Comparison of ENCODE assay signal across 15 cellular contexts in genomic region chr1:54328117-54328636, GRCh38.
DNase-seq lines count a peak whose midpoint lies in the region; ATAC-seq, FAIRE-seq and TF ChIP-seq lines count a peak whose summit lies in the region.
"Had no signal": no experiment of that assay in that cellular context is flagged by ENCODE, and none has a peak within 500 bp of the region (broad histone marks: within the 10 kb centered on the region; RNA-seq: fewer than 3 reads in every experiment).

No MANE protein-coding gene starts in this region.

- H3K4me1 ChIP-seq in HepG2 (ENCODE audit: insufficient read depth, low read length) (peaks cover 47% of the 10 kb centered on the region), right lobe of liver (peaks cover 0 to 18% (median 9%) of the 10 kb centered on the region in 4 donors), esophagus (ENCODE audit: control insufficient read depth in 2 of 2, insufficient read depth in 2 of 2, low read length in 1 of 2) (peaks cover 31 to 48% of the 10 kb centered on the region in 2 donors), vagina (peaks cover 99% of the 10 kb centered on the region)

- CTCF ChIA-PET in HepG2 (lab: Yijun Ruan, JAX; ENCODE audit: low intra/inter-chr PET ratio, low total read pairs) = no interaction called here

- no peaks in the 10 kb centered on the region for H3K9me2 ChIP-seq in neural cell (ENCODE audit: insufficient read depth, low read length)

- no peak for ATAC-seq in HepG2
- no peak for ATAC-seq in right lobe of liver
- no peak for ATAC-seq in GM21737 (IDR thresholded peaks at IDR 0.05; ENCODE audit: unreplicated experiment)
- ATAC-seq: T-cell had no signal

- intact Hi-C loops in HepG2 (cut with micrococcal nuclease; ENCODE audit: unreplicated experiment) (no loop called here), right lobe of liver (cut with DNase I) (no loop called here), vagina (cut with DNase I) (loop anchor here (5.0 to 10.0 kb wide), 2 partner anchors 56 to 77 kb away; partner anchors contain the start of gene SSBP3)

- WGBS in HepG2 (ENCODE audit: low lambda C conversion rate) = 95% methylated on average over 9 of the region's 11 CpGs
- no CpG with 5 or more reads among the region's 11 CpGs for WGBS in right lobe of liver (ENCODE audit: insufficient coverage, low coverage, low lambda C conversion rate, missing lambda C conversion rate)
- WGBS in esophagus, 2 donors = 73 to 84% methylated on average over 11 of the region's 11 CpGs

- TF ChIP-seq EP300 in HepG2 (IDR thresholded peaks at IDR 0.05; ENCODE audit: low read depth in 2 of 2, low read length in 2 of 2) (no peak), HepG2 (CRISPR knock-in tag; IDR thresholded peaks at IDR 0.05; ENCODE audit: borderline replicate concordance) (no peak), neural cell (conservative IDR thresholded peaks at IDR 0.05; ENCODE audit: poor library complexity, severe bottlenecking) (no peak)

- H3K27ac ChIP-seq in HepG2 (ENCODE audit: extremely low read length, insufficient read depth, low read length) = no peak overlapping the region
- no peak overlapping the region for H3K27ac ChIP-seq in right lobe of liver
- peak overlapping the region; percentile 39 to 72 for H3K27ac ChIP-seq in esophagus (ENCODE audit: low read depth in 2 of 2, low read length in 1 of 2)
- peak overlapping the region; percentile 73 for H3K27ac ChIP-seq in neural cell (ENCODE audit: low read length)
- peak overlapping the region; percentile 74 for H3K27ac ChIP-seq in vagina

- TF ChIP-seq POLR2A in HepG2 (IDR thresholded peaks at IDR 0.05; ENCODE audit: insufficient read depth in 1 of 2, low read depth in 2 of 2, low read length in 2 of 2) (no peak), right lobe of liver (IDR thresholded peaks at IDR 0.05) (no peak), vagina (IDR thresholded peaks at IDR 0.05) (no peak)

- DNase-seq in HepG2 (ENCODE audit: low spot score) (no peak), right lobe of liver (no peak), vagina (ENCODE audit: extremely low spot score in 2 of 2) (no peak), SIG-M5 treated with dmso at 0.1 percent for 504 hours (lab: John Stamatoyannopoulos, UW; ENCODE audit: unreplicated experiment) (no peak), activated gamma-delta T cell treated with Interleukin-2 at 50 U/mL for 16 hours (no peak)
- DNase-seq: activated CD4-positive, alpha-beta T cell treated with anti-CD3 and anti-CD28 coated beads, Interleukin-2, amount 50 U/mL, for 4 hours; activated naive CD4-positive, alpha-beta T cell treated with anti-CD3 and anti-CD28 coated beads, Interleukin-2, amount 50 U/mL, for 16 hours; DMS53; effector memory CD4-positive, alpha-beta T cell; NCI-H1436; stimulated activated naive CD4-positive, alpha-beta T cell treated with Interleukin-2 at 50 U/mL for 16 hours; T-cell had no signal

- 0 out of 2 replicates have a peak, but pooled peaks cover 5% of the 10 kb centered on the region for H4K20me1 ChIP-seq in HepG2 (ENCODE audit: insufficient read depth, low read length)
- peaks cover 3% of the 10 kb centered on the region for H4K20me1 ChIP-seq in neural cell (ENCODE audit: insufficient read depth)

- TF ChIP-seq CTCF in HepG2 (CRISPR knock-in tag; IDR thresholded peaks at IDR 0.05) (no peak), right lobe of liver (IDR thresholded peaks at IDR 0.05) (no peak), neural cell (IDR thresholded peaks at IDR 0.05; ENCODE audit: poor library complexity, severe bottlenecking) (no peak), vagina (IDR thresholded peaks at IDR 0.05) (no peak)

- in situ Hi-C loops in HepG2 (cut with HindIII; ENCODE audit: extremely low pct_ligation_motif_present, low pct_unique_long_range_greater_than_20kb) = no loop called here

- BruUV-seq in HepG2 (replicated peaks; lab: Mats Ljungman, UMichigan) = no TSS peak

- no peak overlapping the region for H3K9ac ChIP-seq in HepG2 (ENCODE audit: insufficient read depth, low read depth, low read length)
- H3K9ac ChIP-seq in neural cell (ENCODE audit: low read length) = no peak overlapping the region

- H3K79me2 ChIP-seq in HepG2 (ENCODE audit: insufficient read depth, low read length) = peaks cover 11% of the 10 kb centered on the region
- H3K79me2 ChIP-seq in neural cell (replicated peaks; ENCODE audit: insufficient read depth, low read length) = peaks cover 83% of the 10 kb centered on the region

- H3K4me3 ChIP-seq in HepG2 (replicated peaks in 1 of 3; ENCODE audit: insufficient read depth in 1 of 3, low read depth in 2 of 3, low read length in 3 of 3) = no peak overlapping the region
- no peak overlapping the region for H3K4me3 ChIP-seq in right lobe of liver
- H3K4me3 ChIP-seq in esophagus (ENCODE audit: low read depth in 1 of 2, low read length in 2 of 2) = no peak overlapping the region
- peak overlapping the region; percentile 34 for H3K4me3 ChIP-seq in neural cell (ENCODE audit: low read length)
- no peak overlapping the region for H3K4me3 ChIP-seq in vagina

- no peak for FAIRE-seq in HepG2 (lab: Jason Lieb, UNC)

- H2AFZ ChIP-seq in HepG2 (ENCODE audit: low read length) (no peak overlapping the region), neural cell (ENCODE audit: low read depth, low read length) (no peak overlapping the region)

- H3F3A ChIP-seq in neural cell (ENCODE audit: insufficient read depth, low read length, poor library complexity, severe bottlenecking) = peaks cover 3% of the 10 kb centered on the region

- H3K9me3 ChIP-seq in HepG2 (ENCODE audit: low read length) (no peaks in the 10 kb centered on the region), right lobe of liver (no peaks in the 10 kb centered on the region), esophagus (ENCODE audit: control insufficient read depth in 2 of 2, insufficient read depth in 1 of 2, low read depth in 1 of 2, low read length in 1 of 2) (no peaks in the 10 kb centered on the region), neural cell (ENCODE audit: low read length) (no peaks in the 10 kb centered on the region), vagina (no peaks in the 10 kb centered on the region)

- no peak for TF ChIP-seq RAD21 in HepG2 (CRISPR knock-in tag; IDR thresholded peaks at IDR 0.05)
- no peak for TF ChIP-seq RAD21 in neural cell (conservative IDR thresholded peaks at IDR 0.05)

- H3K27me3 ChIP-seq in HepG2 (ENCODE audit: control insufficient read depth in 1 of 2, insufficient read depth in 2 of 2, low read length in 2 of 2) = no peaks in the 10 kb centered on the region
- H3K27me3 ChIP-seq in right lobe of liver = no peaks in the 10 kb centered on the region
- no peaks in the 10 kb centered on the region for H3K27me3 ChIP-seq in esophagus (ENCODE audit: control insufficient read depth in 1 of 2, insufficient read depth in 2 of 2, low read length in 2 of 2)
- no peaks in the 10 kb centered on the region for H3K27me3 ChIP-seq in neural cell (ENCODE audit: insufficient read depth, low read depth, low read length)
- no peaks in the 10 kb centered on the region for H3K27me3 ChIP-seq in vagina

- H3K4me2 ChIP-seq in HepG2 (ENCODE audit: low read depth, low read length) (no peak overlapping the region), neural cell (ENCODE audit: low read length) (no peak overlapping the region)

- POLR2A ChIA-PET in HepG2 (lab: Yijun Ruan, JAX) = no interaction called here

- H3K36me3 ChIP-seq in HepG2 (replicated peaks in 1 of 2; ENCODE audit: control insufficient read depth in 1 of 2, insufficient read depth in 2 of 2, low read length in 2 of 2) = 0 out of 5 replicates have a peak, but pooled peaks cover 0 to 3% of the 10 kb centered on the region in 2 experiments
- H3K36me3 ChIP-seq in right lobe of liver = no peaks in the 10 kb centered on the region
- H3K36me3 ChIP-seq in esophagus (ENCODE audit: control insufficient read depth in 2 of 2, insufficient read depth in 2 of 2, low read length in 1 of 2) = no peaks in the 10 kb centered on the region
- no peaks in the 10 kb centered on the region for H3K36me3 ChIP-seq in neural cell (ENCODE audit: insufficient read depth, low read length)
- H3K36me3 ChIP-seq in vagina = no peaks in the 10 kb centered on the region

TF ChIP-seq in HepG2, 621 proteins besides CTCF, POLR2A, EP300 and RAD21:
- no peak for TF ChIP-seq ZNF782 (CRISPR knock-in tag; IDR thresholded peaks at IDR 0.05; ENCODE audit: borderline replicate concordance)
- no peak for TF ChIP-seq SATB2 (CRISPR knock-in tag; IDR thresholded peaks at IDR 0.05)
- peak; percentile 99 for TF ChIP-seq ZNF768 (CRISPR knock-in tag; IDR thresholded peaks at IDR 0.05)
- TF ChIP-seq, protein P1, sequence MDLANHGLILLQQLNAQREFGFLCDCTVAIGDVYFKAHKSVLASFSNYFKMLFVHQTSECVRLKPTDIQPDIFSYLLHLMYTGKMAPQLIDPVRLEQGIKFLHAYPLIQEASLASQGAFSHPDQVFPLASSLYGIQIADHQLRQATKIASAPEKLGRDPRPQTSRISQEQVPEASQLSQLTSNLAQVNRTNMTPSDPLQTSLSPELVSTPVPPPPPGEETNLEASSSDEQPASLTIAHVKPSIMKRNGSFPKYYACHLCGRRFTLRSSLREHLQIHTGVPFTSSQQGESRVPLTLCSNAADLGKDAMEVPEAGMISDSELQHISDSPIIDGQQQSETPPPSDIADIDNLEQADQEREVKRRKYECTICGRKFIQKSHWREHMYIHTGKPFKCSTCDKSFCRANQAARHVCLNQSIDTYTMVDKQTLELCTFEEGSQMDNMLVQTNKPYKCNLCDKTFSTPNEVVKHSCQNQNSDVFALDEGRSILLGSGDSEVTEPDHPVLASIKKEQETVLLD (CRISPR knock-in tag; IDR thresholded peaks at IDR 0.05; ENCODE audit: low read depth) = no peak

TF ChIP-seq in neural cell, 6 proteins besides CTCF, POLR2A, EP300 and RAD21 (continues in another document):
- TF ChIP-seq MXI1 (conservative IDR thresholded peaks at IDR 0.05; ENCODE audit: poor library complexity, severe bottlenecking) = no peak

Comparison
In these comparisons a context has a peak if more than half of its experiments do, and no peak if none do; other contexts are left out.
1. H3K27ac ChIP-seq: peak in esophagus (2 of 2), neural cell (single experiment) and vagina (single experiment); none in HepG2 (single experiment) and right lobe of liver (0 of 3).